ENCODE assay signal across 8 cellular contexts in the genomic region with DNA sequence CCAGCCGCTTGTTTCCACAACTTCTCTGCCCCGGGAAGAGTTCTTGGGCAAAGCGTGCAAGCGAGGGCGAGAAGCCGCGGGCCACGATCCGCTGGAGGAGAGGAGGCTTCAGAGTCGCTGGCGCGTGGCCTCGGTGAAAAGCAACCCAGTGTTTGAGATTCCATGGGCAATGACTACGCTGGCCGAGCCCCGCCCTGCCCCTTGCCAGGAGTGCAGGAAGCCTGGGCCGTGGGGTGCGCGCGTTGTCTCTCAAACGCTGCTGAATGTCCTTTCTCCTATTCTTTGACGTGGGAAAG. TPM values are rescaled to one million over a fixed set of nuclear protein-coding genes. Genes with fewer than 3 reads are reported as not detected.
DNase-seq lines count a peak whose midpoint lies in the region; FAIRE-seq lines count a peak whose summit lies in the region.

No MANE protein-coding gene starts in this region.

- H3K9me3 Mint-ChIP-seq in activated naive CD4-positive, alpha-beta T cell treated with anti-CD3 and anti-CD28 coated beads, Interleukin-2, amount 10 ng/mL, durations not matched to agents 7 days and 5 days, result no peaks in the 10 kb centered on the region

- H3K4me1 ChIP-seq in adipocyte (ENCODE audit: control insufficient read depth, insufficient read depth, low read length) (peaks cover 17% of the 10 kb centered on the region), iPS-20b (ENCODE audit: insufficient read depth, low read length) (no peaks in the 10 kb centered on the region), stomach smooth muscle (ENCODE audit: control insufficient read depth, insufficient read depth, low read length) (peaks cover 22% of the 10 kb centered on the region)

- no peaks in the 10 kb centered on the region for H3K9me3 ChIP-seq in adipocyte (ENCODE audit: control insufficient read depth, low read length)
- H3K9me3 ChIP-seq in iPS-20b (ENCODE audit: insufficient read depth, low read depth, low read length), result no peaks in the 10 kb centered on the region
- peaks cover 0 to 6% of the 10 kb centered on the region in 2 donors for H3K9me3 ChIP-seq in stomach smooth muscle (ENCODE audit: control insufficient read depth in 2 of 2, low read length in 2 of 2)

- H3K36me3 Mint-ChIP-seq in activated naive CD4-positive, alpha-beta T cell treated with anti-CD3 and anti-CD28 coated beads, Interleukin-2, amount 10 ng/mL, durations not matched to agents 7 days and 5 days, result no peaks in the 10 kb centered on the region

- H3K4me3 Mint-ChIP-seq in activated naive CD4-positive, alpha-beta T cell treated with anti-CD3 and anti-CD28 coated beads, Interleukin-2, amount 10 ng/mL, durations not matched to agents 7 days and 5 days, result peak overlapping the region; percentile 75

- no peak for FAIRE-seq in frontal cortex (lab: Jason Lieb, UNC)

- no peak for DNase-seq in activated naive CD4-positive, alpha-beta T cell treated with anti-CD3 and anti-CD28 coated beads, Interleukin-2, amount 10 ng/mL, durations not matched to agents 7 days and 5 days
- DNase-seq in activated naive CD4-positive, alpha-beta T cell (lab: John Stamatoyannopoulos, UW), result no peak
- DNase-seq in adipocyte (ENCODE audit: low read depth), result peak; percentile 30
- no peak for DNase-seq in frontal cortex (ENCODE audit: low spot score in 2 of 2)
- DNase-seq in OCI-M2 (lab: John Stamatoyannopoulos, UW; ENCODE audit: unreplicated experiment), result no peak
- no peak for DNase-seq in iPS-NIHi7 (ENCODE audit: extremely low spot score)

- H3K27me3 ChIP-seq in adipocyte (replicated peaks; ENCODE audit: control insufficient read depth, insufficient read depth, low read length) (peaks cover 18% of the 10 kb centered on the region), iPS-20b (ENCODE audit: insufficient read depth, low read length) (peaks cover 48% of the 10 kb centered on the region), stomach smooth muscle (ENCODE audit: control insufficient read depth in 1 of 2, insufficient read depth in 2 of 2, low read length in 2 of 2) (peaks cover 0 to 2% of the 10 kb centered on the region in 2 donors)

- H3K27ac Mint-ChIP-seq in activated naive CD4-positive, alpha-beta T cell treated with anti-CD3 and anti-CD28 coated beads, Interleukin-2, amount 10 ng/mL, durations not matched to agents 7 days and 5 days, result no peak overlapping the region

- H3K4me3 ChIP-seq in adipocyte (ENCODE audit: low read length) (peak overlapping the region; percentile 79), iPS-20b (ENCODE audit: low read length) (peak overlapping the region; percentile 80), stomach smooth muscle (ENCODE audit: low read length in 2 of 2) (peak overlapping the region; percentile 71 to 77)

- H3K27ac ChIP-seq in iPS-20b (ENCODE audit: low read length) (no peak overlapping the region), stomach smooth muscle (ENCODE audit: low read length) (no peak overlapping the region)

- H3K4me1 Mint-ChIP-seq in activated naive CD4-positive, alpha-beta T cell treated with anti-CD3 and anti-CD28 coated beads, Interleukin-2, amount 10 ng/mL, durations not matched to agents 7 days and 5 days, result peaks cover 13% of the 10 kb centered on the region

- CTCF ChIA-PET in activated naive CD4-positive, alpha-beta T cell treated with anti-CD3 and anti-CD28 coated beads, Interleukin-2, amount 10 ng/mL, durations not matched to agents 7 days and 5 days (lab: Charles Lee), result interaction anchor here (0.5 to 1.3 kb wide), 4 partner anchors 10 to 121 kb away, joined by 3 to 4 read pairs (median 3); a partner anchor contains a TSS

- H3K9ac ChIP-seq in adipocyte (ENCODE audit: low read length) (peak overlapping the region; percentile 80), iPS-20b (ENCODE audit: low read depth, low read length) (peak overlapping the region; percentile 76; the same call in 1 of the 2 replicates), stomach smooth muscle (ENCODE audit: low read length in 2 of 2) (peak overlapping the region; percentile 52 to 62)

- no peaks in the 10 kb centered on the region for H3K36me3 ChIP-seq in adipocyte (ENCODE audit: control insufficient read depth, insufficient read depth, low read length, severe bottlenecking)
- no peaks in the 10 kb centered on the region for H3K36me3 ChIP-seq in iPS-20b (ENCODE audit: insufficient read depth, low read depth, low read length)
- no peaks in the 10 kb centered on the region for H3K36me3 ChIP-seq in stomach smooth muscle (ENCODE audit: control insufficient read depth in 2 of 2, insufficient read depth in 2 of 2, low read length in 2 of 2)

- H3K27me3 Mint-ChIP-seq in activated naive CD4-positive, alpha-beta T cell treated with anti-CD3 and anti-CD28 coated beads, Interleukin-2, amount 10 ng/mL, durations not matched to agents 7 days and 5 days, result peaks cover 44% of the 10 kb centered on the region

RNA-seq across cellular contexts. Expression of a gene that starts 27.5 kb away (rescaled TPM):
- 14.3 TPM for total RNA-seq in frontal cortex

RNA-seq across cellular contexts. Expression of a gene that starts 37.5 kb away (rescaled TPM):
- total RNA-seq in frontal cortex, result 1.6 TPM
